ENCODE assay signal across 20 cellular contexts in genomic region chr5:174242573-174242972, GRCh38.
"Had no signal": no experiment of that assay in that cellular context is flagged by ENCODE, and none has a peak within 500 bp of the region (broad histone marks: within the 10 kb centered on the region; RNA-seq: fewer than 3 reads in every experiment).

No MANE protein-coding gene starts in this region.

- H3K4me1 Mint-ChIP-seq: T-cell had no signal

- H3K4me3 Mint-ChIP-seq: T-cell had no signal

- DNase-seq: IMR-90, Kasumi-1, MM.1S, NCI-H1092 treated with DMSO at 0.1 percent for 48 hours, NCI-H1436, NCI-H1694, NCI-H187 treated with DMSO at 0.1 percent for 48 hours, NCI-H2029 treated with DMSO at 0.1 percent for 48 hours, NCI-H2171 treated with DMSO at 0.1 percent for 48 hours, NCI-H345, NCI-H446 treated with DMSO at 0.1 percent for 48 hours, NCI-H510A treated with DMSO at 0.1 percent for 48 hours, NCI-H526, NCI-H82, SHP77, SW 1271, T-cell had no signal

- ATAC-seq: T-cell had no signal

- H3K4me2 ChIP-seq: KMS-11 had no signal

- FAIRE-seq: RCC 7860 had no signal

- H3K27ac ChIP-seq: KMS-11, RWPE1 had no signal

- H3K27ac Mint-ChIP-seq: T-cell had no signal

- H3K36me3 Mint-ChIP-seq: T-cell had no signal

- H3K9ac ChIP-seq: KMS-11 had no signal
